22 cellular contexts compared by ENCODE assay signal in genomic region chr5:572398-573019, GRCh38. TPM values are rescaled to one million over a fixed set of nuclear protein-coding genes. Genes with fewer than 3 reads are reported as not detected.
DNase-seq lines count a peak whose midpoint lies in the region; ATAC-seq and TF ChIP-seq lines count a peak whose summit lies in the region.
"Had no signal": no experiment of that assay in that cellular context is flagged by ENCODE, and none has a peak within 500 bp of the region (broad histone marks: within the 10 kb centered on the region; RNA-seq: fewer than 3 reads in every experiment).

No MANE protein-coding gene starts in this region.

- POLR2A ChIA-PET in naive thymus-derived CD8-positive, alpha-beta T cell (lab: Charles Lee) = no interaction called here

- H3K36me3 Mint-ChIP-seq in nephron progenitor cell (ENCODE audit: low read depth) = no peaks in the 10 kb centered on the region
- H3K36me3 Mint-ChIP-seq in naive thymus-derived CD8-positive, alpha-beta T cell = peaks cover 3 to 22% (median 4%) of the 10 kb centered on the region in 3 donors
- H3K36me3 Mint-ChIP-seq: activated naive CD4-positive, alpha-beta T cell treated with anti-CD3 and anti-CD28 coated beads, Interleukin-2, amount 50 U/mL, for 24 hours; mesothelial cell of epicardium; stimulated activated memory B cell treated with anti-CD40 and anti-IgM and Interleukin-4, amounts not matched to agents 10 μg/mL and 1 μg/mL and 100 μg/mL, for 72 hours had no signal

- peaks cover 31% of the 10 kb centered on the region for H3K27me3 Mint-ChIP-seq in nephron progenitor cell (ENCODE audit: low read depth, poor library complexity)
- H3K27me3 Mint-ChIP-seq in naive thymus-derived CD8-positive, alpha-beta T cell = peaks cover 23 to 49% (median 30%) of the 10 kb centered on the region in 5 donors

- no peak for TF ChIP-seq CTCF in nephron progenitor cell (IDR thresholded peaks at IDR 0.05)

- peaks cover 26% of the 10 kb centered on the region for H3K9me3 Mint-ChIP-seq in nephron progenitor cell
- peaks cover 6 to 29% (median 23%) of the 10 kb centered on the region in 9 donors for H3K9me3 Mint-ChIP-seq in naive thymus-derived CD8-positive, alpha-beta T cell
- H3K9me3 Mint-ChIP-seq: activated naive CD4-positive, alpha-beta T cell treated with anti-CD3 and anti-CD28 coated beads, Interleukin-2, amount 50 U/mL, for 24 hours had no signal

- DNase-seq in ELF-1 (ENCODE audit: low read depth, low spot score) (peak; percentile 80), NCI-H146 treated with DMSO at 0.1 percent for 48 hours (lab: John Stamatoyannopoulos, UW; ENCODE audit: unreplicated experiment) (peak; percentile 62), NCI-H69 (lab: John Stamatoyannopoulos, UW) (peak; percentile 90), nephron progenitor cell (no peak), HT-29 (ENCODE audit: low spot score) (no peak)
- no peak for DNase-seq in naive thymus-derived CD8-positive, alpha-beta T cell
- DNase-seq: activated CD4-positive, alpha-beta memory T cell treated with anti-CD3 and anti-CD28 coated beads for 36 hours; AML-193; Calu3; colonic mucosa; GDM1; hypothalamus; kidney; retina; SHP77; WERI-Rb-1 had no signal

- H3K4me1 Mint-ChIP-seq in nephron progenitor cell = peaks cover 45% of the 10 kb centered on the region
- H3K4me1 Mint-ChIP-seq in naive thymus-derived CD8-positive, alpha-beta T cell = no peaks in the 10 kb centered on the region
- H3K4me1 Mint-ChIP-seq: activated naive CD4-positive, alpha-beta T cell treated with anti-CD3 and anti-CD28 coated beads, Interleukin-2, amount 50 U/mL, for 24 hours; mesothelial cell of epicardium had no signal

- no peak overlapping the region for H3K27ac Mint-ChIP-seq in nephron progenitor cell
- H3K27ac Mint-ChIP-seq in naive thymus-derived CD8-positive, alpha-beta T cell = no peak overlapping the region
- H3K27ac Mint-ChIP-seq: activated CD4-positive, alpha-beta memory T cell treated with anti-CD3 and anti-CD28 coated beads for 36 hours; activated naive CD4-positive, alpha-beta T cell treated with anti-CD3 and anti-CD28 coated beads, Interleukin-2, amount 50 U/mL, for 24 hours; mesothelial cell of epicardium; stimulated activated memory B cell treated with anti-CD40 and anti-IgM and Interleukin-4, amounts not matched to agents 10 μg/mL and 1 μg/mL and 100 μg/mL, for 72 hours; T-helper 1 cell treated with Interleukin-12 subunit alpha and Interleukin-12 subunit beta and Interleukin-4 antibody, amounts not matched to agents 30 μg/mL and 1 μg/mL, for 36 hours had no signal

- H3K4me3 Mint-ChIP-seq in nephron progenitor cell = peak overlapping the region; percentile 12
- H3K4me3 Mint-ChIP-seq in naive thymus-derived CD8-positive, alpha-beta T cell = no peak overlapping the region
- H3K4me3 Mint-ChIP-seq: activated CD4-positive, alpha-beta memory T cell treated with anti-CD3 and anti-CD28 coated beads for 36 hours; activated naive CD4-positive, alpha-beta T cell treated with anti-CD3 and anti-CD28 coated beads, Interleukin-2, amount 50 U/mL, for 24 hours; mesothelial cell of epicardium; stimulated activated memory B cell treated with anti-CD40 and anti-IgM and Interleukin-4, amounts not matched to agents 10 μg/mL and 1 μg/mL and 100 μg/mL, for 72 hours; T-helper 1 cell treated with Interleukin-12 subunit alpha and Interleukin-12 subunit beta and Interleukin-4 antibody, amounts not matched to agents 30 μg/mL and 1 μg/mL, for 36 hours had no signal

- ATAC-seq in naive thymus-derived CD8-positive, alpha-beta T cell = no peak
- no peak for ATAC-seq in HG02623 (IDR thresholded peaks at IDR 0.05; ENCODE audit: unreplicated experiment)
- ATAC-seq: HCT116; stimulated activated memory B cell treated with anti-CD40 and anti-IgM and Interleukin-4, amounts not matched to agents 10 μg/mL and 1 μg/mL and 100 μg/mL, for 72 hours had no signal

RNA-seq across cellular contexts. Expression of gene CEP72, which starts 39.6 kb away (rescaled TPM):
- 10 to 100 TPM; 27.5 to 28.8 TPM for total RNA-seq in naive thymus-derived CD8-positive, alpha-beta T cell
- 1 to 10 TPM; 2.8 to 6.4 (median 4.1) TPM for polyA plus RNA-seq in naive thymus-derived CD8-positive, alpha-beta T cell
- total RNA-seq in HT-29 (2014; rRNA removed; shearing (Covaris generic)) = 31.5 and 42.4 TPM in 2 replicates

RNA-seq across cellular contexts. Expression of gene SLC9A3, which starts 48.3 kb away (rescaled TPM):
- 1 to 10 TPM; 2.4 to 2.6 TPM for total RNA-seq in naive thymus-derived CD8-positive, alpha-beta T cell
- 1 to 10 TPM in 2 of 3 donors, under 1 TPM in 1; 0.98 to 3.3 (median 2.4) TPM for polyA plus RNA-seq in naive thymus-derived CD8-positive, alpha-beta T cell
- 11.5 and 16.0 TPM in 2 replicates for total RNA-seq in HT-29 (2014; rRNA removed; shearing (Covaris generic))

Comparison
In these comparisons a context has a peak if more than half of its experiments do, and no peak if none do; other contexts are left out.
1. DNase-seq: peak in ELF-1 (single experiment), NCI-H146 treated with DMSO at 0.1 percent for 48 hours (single experiment) and NCI-H69 (single experiment); none in nephron progenitor cell (single experiment), naive thymus-derived CD8-positive, alpha-beta T cell (0 of 10) and HT-29 (single experiment).